17 cellular contexts compared by ENCODE assay signal in the genomic region with DNA sequence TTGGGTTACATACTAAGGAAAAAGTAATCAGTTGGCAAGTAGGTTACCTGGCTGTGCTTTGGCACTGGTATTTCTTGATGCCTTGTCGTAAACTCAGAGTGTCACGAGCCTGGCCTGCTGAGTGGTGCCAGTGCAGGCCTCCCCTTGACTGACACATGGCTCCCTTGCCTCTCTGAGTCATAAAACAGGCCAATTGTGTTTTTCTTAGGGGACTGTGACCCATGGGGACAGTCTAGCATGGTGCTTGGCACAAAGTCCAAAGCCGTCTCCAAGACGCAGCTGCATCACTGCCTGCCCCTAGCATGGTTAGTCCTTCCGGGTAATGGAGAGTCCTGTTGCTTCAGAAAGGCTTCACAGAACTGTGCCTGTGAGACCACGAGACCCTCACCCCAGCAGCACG.
DNase-seq lines count a peak whose midpoint lies in the region; ATAC-seq and TF ChIP-seq lines count a peak whose summit lies in the region.
"Had no signal": no experiment of that assay in that cellular context is flagged by ENCODE, and none has a peak within 500 bp of the region (broad histone marks: within the 10 kb centered on the region; RNA-seq: fewer than 3 reads in every experiment).

No MANE protein-coding gene starts in this region.

- no peak overlapping the region for H3K27ac ChIP-seq in psoas muscle
- H3K27ac ChIP-seq: A549, GM23248, RWPE1 had no signal

- peak; percentile 2 for DNase-seq in activated naive CD8-positive, alpha-beta T cell treated with anti-CD3 and anti-CD28 coated beads, Interleukin-2, amount 10 ng/mL, durations not matched to agents 7 days and 5 days
- no peak for DNase-seq in activated naive CD8-positive, alpha-beta T cell treated with anti-CD3 and anti-CD28 coated beads, Interleukin-2, amount 50 U/mL, for 24 hours
- DNase-seq in head of caudate nucleus (peak in 27 of 42 donors; percentile 9 to 82 (median 60)), psoas muscle (no peak), NCI-H510A (lab: John Stamatoyannopoulos, UW) (no peak), NCI-H82 treated with DMSO at 0.1 percent for 48 hours (lab: John Stamatoyannopoulos, UW; ENCODE audit: unreplicated experiment) (no peak)
- no peak for DNase-seq in activated CD8-positive, alpha-beta T cell treated with anti-CD3 and anti-CD28 coated beads, Interleukin-2, amount 10 ng/mL, durations not matched to agents 7 days and 5 days
- DNase-seq: Caco-2, DMS153, GM23248, NCI-H1417, NCI-H187 treated with DMSO at 0.1 percent for 48 hours, NCI-H69, PC-3 had no signal

- CTCF ChIA-PET in activated CD8-positive, alpha-beta T cell treated with anti-CD3 and anti-CD28 coated beads, Interleukin-2, amount 10 ng/mL, durations not matched to agents 7 days and 5 days (lab: Charles Lee), result interaction anchor here (1.0 kb wide), 1 partner anchor 11 kb away, joined by 4 read pairs; no protein-coding TSS in a partner anchor

- H3K9me3 Mint-ChIP-seq in activated naive CD8-positive, alpha-beta T cell treated with anti-CD3 and anti-CD28 coated beads, Interleukin-2, amount 10 ng/mL, durations not matched to agents 7 days and 5 days, result peaks cover 2% of the 10 kb centered on the region
- H3K9me3 Mint-ChIP-seq in activated naive CD8-positive, alpha-beta T cell treated with anti-CD3 and anti-CD28 coated beads, Interleukin-2, amount 50 U/mL, for 24 hours, result no peaks in the 10 kb centered on the region
- H3K9me3 Mint-ChIP-seq in activated CD8-positive, alpha-beta T cell treated with anti-CD3 and anti-CD28 coated beads, Interleukin-2, amount 10 ng/mL, durations not matched to agents 7 days and 5 days (ENCODE audit: insufficient read depth), result no peaks in the 10 kb centered on the region

- no peaks in the 10 kb centered on the region for H3K27me3 Mint-ChIP-seq in activated naive CD8-positive, alpha-beta T cell treated with anti-CD3 and anti-CD28 coated beads, Interleukin-2, amount 10 ng/mL, durations not matched to agents 7 days and 5 days
- no peaks in the 10 kb centered on the region for H3K27me3 Mint-ChIP-seq in activated naive CD8-positive, alpha-beta T cell treated with anti-CD3 and anti-CD28 coated beads, Interleukin-2, amount 50 U/mL, for 24 hours
- no peaks in the 10 kb centered on the region for H3K27me3 Mint-ChIP-seq in activated CD8-positive, alpha-beta T cell treated with anti-CD3 and anti-CD28 coated beads, Interleukin-2, amount 10 ng/mL, durations not matched to agents 7 days and 5 days (ENCODE audit: low read depth)

- peaks cover 8% of the 10 kb centered on the region for H3K36me3 Mint-ChIP-seq in activated naive CD8-positive, alpha-beta T cell treated with anti-CD3 and anti-CD28 coated beads, Interleukin-2, amount 10 ng/mL, durations not matched to agents 7 days and 5 days
- no peaks in the 10 kb centered on the region for H3K36me3 Mint-ChIP-seq in activated naive CD8-positive, alpha-beta T cell treated with anti-CD3 and anti-CD28 coated beads, Interleukin-2, amount 50 U/mL, for 24 hours (ENCODE audit: low read depth)
- peaks cover 5% of the 10 kb centered on the region for H3K36me3 Mint-ChIP-seq in activated CD8-positive, alpha-beta T cell treated with anti-CD3 and anti-CD28 coated beads, Interleukin-2, amount 10 ng/mL, durations not matched to agents 7 days and 5 days (ENCODE audit: low read depth)

- H3K4me3 Mint-ChIP-seq in activated naive CD8-positive, alpha-beta T cell treated with anti-CD3 and anti-CD28 coated beads, Interleukin-2, amount 10 ng/mL, durations not matched to agents 7 days and 5 days, result no peak overlapping the region
- H3K4me3 Mint-ChIP-seq in activated naive CD8-positive, alpha-beta T cell treated with anti-CD3 and anti-CD28 coated beads, Interleukin-2, amount 50 U/mL, for 24 hours, result no peak overlapping the region
- no peak overlapping the region for H3K4me3 Mint-ChIP-seq in activated CD8-positive, alpha-beta T cell treated with anti-CD3 and anti-CD28 coated beads, Interleukin-2, amount 10 ng/mL, durations not matched to agents 7 days and 5 days

- ATAC-seq in activated naive CD8-positive, alpha-beta T cell treated with anti-CD3 and anti-CD28 coated beads, Interleukin-2, amount 10 ng/mL, durations not matched to agents 7 days and 5 days (ENCODE audit: low read depth), result no peak
- no peak for ATAC-seq in activated naive CD8-positive, alpha-beta T cell treated with anti-CD3 and anti-CD28 coated beads, Interleukin-2, amount 50 U/mL, for 24 hours
- ATAC-seq in psoas muscle, result peak; percentile 38 to 90 (median 72)
- no peak for ATAC-seq in activated CD8-positive, alpha-beta T cell treated with anti-CD3 and anti-CD28 coated beads, Interleukin-2, amount 10 ng/mL, durations not matched to agents 7 days and 5 days
- ATAC-seq: A549, HCT116, PC-3 had no signal

- no peaks in the 10 kb centered on the region for H3K36me3 ChIP-seq in psoas muscle (ENCODE audit: insufficient read depth in 1 of 2, low read depth in 1 of 2)

- H3K4me1 Mint-ChIP-seq in activated naive CD8-positive, alpha-beta T cell treated with anti-CD3 and anti-CD28 coated beads, Interleukin-2, amount 10 ng/mL, durations not matched to agents 7 days and 5 days, result peaks cover 10% of the 10 kb centered on the region
- no peaks in the 10 kb centered on the region for H3K4me1 Mint-ChIP-seq in activated naive CD8-positive, alpha-beta T cell treated with anti-CD3 and anti-CD28 coated beads, Interleukin-2, amount 50 U/mL, for 24 hours
- H3K4me1 Mint-ChIP-seq in activated CD8-positive, alpha-beta T cell treated with anti-CD3 and anti-CD28 coated beads, Interleukin-2, amount 10 ng/mL, durations not matched to agents 7 days and 5 days (ENCODE audit: low read depth), result peaks cover 8% of the 10 kb centered on the region

- H3K9me3 ChIP-seq in psoas muscle, result no peaks in the 10 kb centered on the region
- H3K9me3 ChIP-seq: A549, Caco-2 had no signal

- POLR2A ChIA-PET in activated naive CD8-positive, alpha-beta T cell treated with anti-CD3 and anti-CD28 coated beads, Interleukin-2, amount 10 ng/mL, durations not matched to agents 7 days and 5 days (lab: Charles Lee), result no interaction called here
- POLR2A ChIA-PET in activated CD8-positive, alpha-beta T cell treated with anti-CD3 and anti-CD28 coated beads, Interleukin-2, amount 10 ng/mL, durations not matched to agents 7 days and 5 days (lab: Charles Lee), result no interaction called here

- H3K27ac Mint-ChIP-seq in activated naive CD8-positive, alpha-beta T cell treated with anti-CD3 and anti-CD28 coated beads, Interleukin-2, amount 10 ng/mL, durations not matched to agents 7 days and 5 days, result no peak overlapping the region
- H3K27ac Mint-ChIP-seq in activated naive CD8-positive, alpha-beta T cell treated with anti-CD3 and anti-CD28 coated beads, Interleukin-2, amount 50 U/mL, for 24 hours, result no peak overlapping the region
- no peak overlapping the region for H3K27ac Mint-ChIP-seq in activated CD8-positive, alpha-beta T cell treated with anti-CD3 and anti-CD28 coated beads, Interleukin-2, amount 10 ng/mL, durations not matched to agents 7 days and 5 days

- no peak overlapping the region for H3K4me3 ChIP-seq in psoas muscle
- H3K4me3 ChIP-seq: A549, GM23248 had no signal

- 73 to 85% (median 75%) methylated on average over 7 of the region's 7 CpGs for WGBS in psoas muscle, 3 donors

- H3K27me3 ChIP-seq in psoas muscle (ENCODE audit: insufficient read depth in 3 of 3, low read length in 2 of 3), result no peaks in the 10 kb centered on the region

- intact Hi-C loops in head of caudate nucleus (cut with DNase I) (no loop called here), psoas muscle (cut with DNase I) (no loop called here)

- no peak for TF ChIP-seq CTCF in psoas muscle (IDR thresholded peaks at IDR 0.05)

- H3K4me1 ChIP-seq in psoas muscle, result no peaks in the 10 kb centered on the region
- H3K4me1 ChIP-seq: A549, Caco-2 had no signal

Comparison
In these comparisons a context has a peak if more than half of its experiments do, and no peak if none do; other contexts are left out.
1. DNase-seq: peak in activated naive CD8-positive, alpha-beta T cell treated with anti-CD3 and anti-CD28 coated beads, Interleukin-2, amount 10 ng/mL, durations not matched to agents 7 days and 5 days (single experiment) and head of caudate nucleus (27 of 42); none in activated naive CD8-positive, alpha-beta T cell treated with anti-CD3 and anti-CD28 coated beads, Interleukin-2, amount 50 U/mL, for 24 hours (single experiment), psoas muscle (0 of 2), NCI-H510A (single experiment), NCI-H82 treated with DMSO at 0.1 percent for 48 hours (single experiment) and activated CD8-positive, alpha-beta T cell treated with anti-CD3 and anti-CD28 coated beads, Interleukin-2, amount 10 ng/mL, durations not matched to agents 7 days and 5 days (single experiment).
2. ATAC-seq: peak in psoas muscle (4 of 4); none in activated naive CD8-positive, alpha-beta T cell treated with anti-CD3 and anti-CD28 coated beads, Interleukin-2, amount 10 ng/mL, durations not matched to agents 7 days and 5 days (single experiment), activated naive CD8-positive, alpha-beta T cell treated with anti-CD3 and anti-CD28 coated beads, Interleukin-2, amount 50 U/mL, for 24 hours (single experiment) and activated CD8-positive, alpha-beta T cell treated with anti-CD3 and anti-CD28 coated beads, Interleukin-2, amount 10 ng/mL, durations not matched to agents 7 days and 5 days (single experiment).